ENCODE assay signal across 28 cellular contexts in genomic region chr11:2651054-2651617, GRCh38.
"Had no signal": no experiment of that assay in that cellular context is flagged by ENCODE, and none has a peak within 500 bp of the region (broad histone marks: within the 10 kb centered on the region; RNA-seq: fewer than 3 reads in every experiment).

No MANE protein-coding gene starts in this region.

- H3K4me1 Mint-ChIP-seq: activated CD4-positive, alpha-beta T cell treated with anti-CD3 and anti-CD28 coated beads, Interleukin-2, amount 10 ng/mL, durations not matched to agents 24 days and 14 days; activated naive CD4-positive, alpha-beta T cell treated with anti-CD3 and anti-CD28 coated beads, Interleukin-2, amount 10 ng/mL, durations not matched to agents 7 days and 5 days; central memory CD8-positive, alpha-beta T cell had no signal

- DNase-seq: activated CD4-positive, alpha-beta memory T cell treated with anti-CD3 and anti-CD28 coated beads for 36 hours; activated CD4-positive, alpha-beta T cell treated with anti-CD3 and anti-CD28 coated beads, Interleukin-2, amount 10 ng/mL, durations not matched to agents 24 days and 14 days; activated CD4-positive, CD25-positive, alpha-beta regulatory T cell treated with anti-CD3 and anti-CD28 coated beads, Interleukin-2, amount 50 U/mL, for 72 hours; activated CD8-positive, alpha-beta memory T cell treated with anti-CD3 and anti-CD28 coated beads, Interleukin-2, amount 50 U/mL, for 4 hours; activated gamma-delta T cell; activated naive CD4-positive, alpha-beta T cell treated with anti-CD3 and anti-CD28 coated beads, Interleukin-2, amount 10 ng/mL, durations not matched to agents 7 days and 5 days; activated naive CD8-positive, alpha-beta T cell treated with anti-CD3 and anti-CD28 coated beads, Interleukin-2, amount 50 U/mL, for 24 hours; activated T-cell treated with anti-CD3 and anti-CD28 coated beads, Interleukin-2, amount 50 U/mL, for 1 hour; esophagus squamous epithelium; left cardiac atrium; nephron progenitor cell; retina; sigmoid colon; small intestine; stimulated activated CD4-positive, alpha-beta T cell treated with anti-CD3 and anti-CD28 coated beads, Interleukin-4, amount 100 ng/mL, for 24 hours; stomach; T-helper 2 cell; tibial artery had no signal

- H3K4me1 ChIP-seq: esophagus squamous epithelium, prostate gland, sigmoid colon, suprapubic skin, tibial artery had no signal

- H3K4me3 ChIP-seq: esophagus squamous epithelium, prostate gland, sigmoid colon, stomach, suprapubic skin, tibial artery had no signal

- H3K27ac Mint-ChIP-seq: activated CD4-positive, alpha-beta memory T cell treated with anti-CD3 and anti-CD28 coated beads for 36 hours; activated CD4-positive, alpha-beta T cell treated with anti-CD3 and anti-CD28 coated beads, Interleukin-2, amount 10 ng/mL, durations not matched to agents 24 days and 14 days; activated naive CD4-positive, alpha-beta T cell treated with anti-CD3 and anti-CD28 coated beads, Interleukin-2, amount 10 ng/mL, durations not matched to agents 7 days and 5 days; activated naive CD8-positive, alpha-beta T cell treated with anti-CD3 and anti-CD28 coated beads, Interleukin-2, amount 50 U/mL, for 24 hours; dendritic cell treated with granulocyte-macrophage colony-stimulating factor and Interleukin-4, amounts not matched to agents 40 ng/mL and 50 ng/mL, for 4 days; nephron progenitor cell; stimulated activated effector memory CD8-positive, alpha-beta T cell treated with anti-CD3 and anti-CD28 coated beads, Interleukin-12 subunit alpha, Interleukin-12 subunit beta, amount 100 ng/mL, for 72 hours had no signal

- H3K4me3 Mint-ChIP-seq: activated CD4-positive, alpha-beta memory T cell treated with anti-CD3 and anti-CD28 coated beads for 36 hours; activated CD4-positive, alpha-beta T cell treated with anti-CD3 and anti-CD28 coated beads, Interleukin-2, amount 10 ng/mL, durations not matched to agents 24 days and 14 days; activated naive CD4-positive, alpha-beta T cell treated with anti-CD3 and anti-CD28 coated beads, Interleukin-2, amount 10 ng/mL, durations not matched to agents 7 days and 5 days; activated naive CD8-positive, alpha-beta T cell treated with anti-CD3 and anti-CD28 coated beads, Interleukin-2, amount 50 U/mL, for 24 hours; central memory CD8-positive, alpha-beta T cell; dendritic cell treated with granulocyte-macrophage colony-stimulating factor and Interleukin-4, amounts not matched to agents 40 ng/mL and 50 ng/mL, for 4 days; nephron progenitor cell; stimulated activated effector memory CD8-positive, alpha-beta T cell treated with anti-CD3 and anti-CD28 coated beads, Interleukin-12 subunit alpha, Interleukin-12 subunit beta, amount 100 ng/mL, for 72 hours had no signal

- H3K36me3 Mint-ChIP-seq: stimulated activated effector memory CD8-positive, alpha-beta T cell treated with anti-CD3 and anti-CD28 coated beads, Interleukin-12 subunit alpha, Interleukin-12 subunit beta, amount 100 ng/mL, for 72 hours had no signal

- ATAC-seq: activated naive CD8-positive, alpha-beta T cell treated with anti-CD3 and anti-CD28 coated beads, Interleukin-2, amount 50 U/mL, for 24 hours; stimulated activated effector memory CD8-positive, alpha-beta T cell treated with anti-CD3 and anti-CD28 coated beads, Interleukin-12 subunit alpha, Interleukin-12 subunit beta, amount 100 ng/mL, for 72 hours had no signal

- H3K36me3 ChIP-seq: esophagus squamous epithelium, neutrophil, prostate gland, sigmoid colon, suprapubic skin had no signal

- FAIRE-seq: bronchial epithelial cell, frontal cortex, keratinocyte, small intestine had no signal

- H3K9me3 ChIP-seq: prostate gland had no signal

- H3K27ac ChIP-seq: epithelial cell of prostate, esophagus squamous epithelium, neutrophil, prostate gland, sigmoid colon, stomach, suprapubic skin, tibial artery had no signal

- H3K27me3 Mint-ChIP-seq: activated CD4-positive, alpha-beta memory T cell treated with anti-CD3 and anti-CD28 coated beads for 36 hours; activated CD4-positive, alpha-beta T cell treated with anti-CD3 and anti-CD28 coated beads, Interleukin-2, amount 10 ng/mL, durations not matched to agents 24 days and 14 days; activated naive CD4-positive, alpha-beta T cell treated with anti-CD3 and anti-CD28 coated beads, Interleukin-2, amount 10 ng/mL, durations not matched to agents 7 days and 5 days; activated naive CD8-positive, alpha-beta T cell treated with anti-CD3 and anti-CD28 coated beads, Interleukin-2, amount 50 U/mL, for 24 hours had no signal

- H3K27me3 ChIP-seq: esophagus squamous epithelium, neutrophil, sigmoid colon, stomach, suprapubic skin had no signal
